In the genomic region with DNA sequence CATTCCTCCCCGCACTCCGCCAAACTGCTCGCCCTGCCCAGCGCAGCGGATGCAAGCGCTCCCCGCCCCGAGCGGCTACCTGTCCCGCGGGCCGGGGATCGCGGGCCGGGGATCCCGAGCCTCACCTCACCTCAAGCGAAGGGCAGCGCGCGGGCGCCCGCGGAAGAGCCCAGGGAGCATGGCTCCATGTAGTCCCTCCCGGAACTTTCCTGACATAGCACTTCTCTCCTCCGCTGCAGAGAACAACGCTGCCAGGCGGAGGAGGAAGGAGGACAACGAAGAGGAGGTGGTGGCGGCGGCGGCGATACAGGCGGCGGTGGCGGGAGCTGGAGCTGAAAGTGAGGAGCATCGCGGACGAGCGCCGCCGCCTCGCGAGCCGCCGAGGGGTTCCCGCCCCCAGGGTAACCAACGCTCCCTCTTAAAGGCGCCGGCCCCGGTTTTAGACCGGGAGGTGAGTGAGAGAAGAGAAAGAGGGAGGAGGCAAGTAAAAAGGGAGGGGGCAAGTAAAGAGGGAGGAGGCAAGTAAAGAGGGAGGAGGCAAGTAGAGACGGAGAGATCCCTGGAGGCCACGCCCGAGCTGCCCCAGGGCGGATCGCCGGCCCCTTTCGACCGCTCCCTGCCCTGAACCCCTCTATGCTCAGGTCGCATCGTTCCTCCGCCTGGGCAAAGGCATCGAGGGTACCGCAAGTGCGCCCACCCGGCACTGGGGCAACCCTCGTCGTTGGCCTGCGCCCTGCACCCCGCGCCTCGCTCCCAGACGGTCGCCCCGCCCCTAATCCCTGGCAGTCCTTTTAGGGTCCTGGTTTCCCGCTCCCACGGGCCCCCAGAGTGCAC, we compare ENCODE assay signal across 1 cellular context.
A peak's percentile ranks its signal among the peaks of the same experiment; 100 is the strongest.
TF ChIP-seq lines count a peak whose summit lies in the region.

TSS of gene GPR63 (minus strand) at position 340 of the 834 bp plus-strand sequence. CDS start 37,746 bp downstream, outside the sequence.

TF ChIP-seq in K562, 482 proteins besides CTCF, POLR2A, EP300 and RAD21 (continued from another document and continues in another):
- TF ChIP-seq, protein P1, sequence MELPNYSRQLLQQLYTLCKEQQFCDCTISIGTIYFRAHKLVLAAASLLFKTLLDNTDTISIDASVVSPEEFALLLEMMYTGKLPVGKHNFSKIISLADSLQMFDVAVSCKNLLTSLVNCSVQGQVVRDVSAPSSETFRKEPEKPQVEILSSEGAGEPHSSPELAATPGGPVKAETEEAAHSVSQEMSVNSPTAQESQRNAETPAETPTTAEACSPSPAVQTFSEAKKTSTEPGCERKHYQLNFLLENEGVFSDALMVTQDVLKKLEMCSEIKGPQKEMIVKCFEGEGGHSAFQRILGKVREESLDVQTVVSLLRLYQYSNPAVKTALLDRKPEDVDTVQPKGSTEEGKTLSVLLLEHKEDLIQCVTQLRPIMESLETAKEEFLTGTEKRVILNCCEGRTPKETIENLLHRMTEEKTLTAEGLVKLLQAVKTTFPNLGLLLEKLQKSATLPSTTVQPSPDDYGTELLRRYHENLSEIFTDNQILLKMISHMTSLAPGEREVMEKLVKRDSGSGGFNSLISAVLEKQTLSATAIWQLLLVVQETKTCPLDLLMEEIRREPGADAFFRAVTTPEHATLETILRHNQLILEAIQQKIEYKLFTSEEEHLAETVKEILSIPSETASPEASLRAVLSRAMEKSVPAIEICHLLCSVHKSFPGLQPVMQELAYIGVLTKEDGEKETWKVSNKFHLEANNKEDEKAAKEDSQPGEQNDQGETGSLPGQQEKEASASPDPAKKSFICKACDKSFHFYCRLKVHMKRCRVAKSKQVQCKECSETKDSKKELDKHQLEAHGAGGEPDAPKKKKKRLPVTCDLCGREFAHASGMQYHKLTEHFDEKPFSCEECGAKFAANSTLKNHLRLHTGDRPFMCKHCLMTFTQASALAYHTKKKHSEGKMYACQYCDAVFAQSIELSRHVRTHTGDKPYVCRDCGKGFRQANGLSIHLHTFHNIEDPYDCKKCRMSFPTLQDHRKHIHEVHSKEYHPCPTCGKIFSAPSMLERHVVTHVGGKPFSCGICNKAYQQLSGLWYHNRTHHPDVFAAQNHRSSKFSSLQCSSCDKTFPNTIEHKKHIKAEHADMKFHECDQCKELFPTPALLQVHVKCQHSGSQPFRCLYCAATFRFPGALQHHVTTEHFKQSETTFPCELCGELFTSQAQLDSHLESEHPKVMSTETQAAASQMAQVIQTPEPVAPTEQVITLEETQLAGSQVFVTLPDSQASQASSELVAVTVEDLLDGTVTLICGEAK (IDR thresholded peaks at IDR 0.05), result 0 out of 2 replicates have a peak, but pooled peaks have one; percentile 11
- TF ChIP-seq, protein P1 (CRISPR knock-in tag; IDR thresholded peaks at IDR 0.05), result no peak
- peak; percentile 51 for TF ChIP-seq HMGN3 (IDR thresholded peaks at IDR 0.05; ENCODE audit: borderline replicate concordance, extremely low read depth, insufficient read length, low read depth, low read length)
- peak in 1 of 3 experiments; percentile 42 for TF ChIP-seq YY1 (IDR thresholded peaks at IDR 0.05; ENCODE audit: borderline replicate concordance in 1 of 3, control insufficient read depth in 1 of 3, extremely low read depth in 1 of 3, insufficient read depth in 3 of 3, insufficient read length in 1 of 3, insufficient replicate concordance in 2 of 3, low read depth in 1 of 3, low read length in 2 of 3)
- TF ChIP-seq XRCC5 (IDR thresholded peaks at IDR 0.05; ENCODE audit: low read depth, low read length), result 0 out of 2 replicates have a peak, but pooled peaks have one; percentile 10
- peak; percentile 72 for TF ChIP-seq TOE1 (IDR thresholded peaks at IDR 0.05; ENCODE audit: borderline replicate concordance)
- TF ChIP-seq TOE1 (CRISPR knock-in tag; IDR thresholded peaks at IDR 0.05; ENCODE audit: borderline replicate concordance, low read depth), result no peak
- peak; percentile 53 for TF ChIP-seq ZFP36 (IDR thresholded peaks at IDR 0.05; ENCODE audit: low read depth, low read length, partially characterized antibody)
- TF ChIP-seq BCOR (IDR thresholded peaks at IDR 0.05), result peak; percentile 70
- no peak for TF ChIP-seq ATF1 (CRISPR knock-in tag; IDR thresholded peaks at IDR 0.05)
- TF ChIP-seq ATF1 (tag; IDR thresholded peaks at IDR 0.05), result peak; percentile 34; the same call in 1 of the 2 replicates
- TF ChIP-seq RBM25 (IDR thresholded peaks at IDR 0.05; ENCODE audit: low read depth, low read length, severe bottlenecking), result no peak
- TF ChIP-seq ARID3B (CRISPR knock-in tag; IDR thresholded peaks at IDR 0.05; ENCODE audit: borderline replicate concordance), result 0 out of 2 replicates have a peak, but pooled peaks have one; percentile 16
- no peak for TF ChIP-seq SMARCA5 (IDR thresholded peaks at IDR 0.05)
- TF ChIP-seq, protein P2, sequence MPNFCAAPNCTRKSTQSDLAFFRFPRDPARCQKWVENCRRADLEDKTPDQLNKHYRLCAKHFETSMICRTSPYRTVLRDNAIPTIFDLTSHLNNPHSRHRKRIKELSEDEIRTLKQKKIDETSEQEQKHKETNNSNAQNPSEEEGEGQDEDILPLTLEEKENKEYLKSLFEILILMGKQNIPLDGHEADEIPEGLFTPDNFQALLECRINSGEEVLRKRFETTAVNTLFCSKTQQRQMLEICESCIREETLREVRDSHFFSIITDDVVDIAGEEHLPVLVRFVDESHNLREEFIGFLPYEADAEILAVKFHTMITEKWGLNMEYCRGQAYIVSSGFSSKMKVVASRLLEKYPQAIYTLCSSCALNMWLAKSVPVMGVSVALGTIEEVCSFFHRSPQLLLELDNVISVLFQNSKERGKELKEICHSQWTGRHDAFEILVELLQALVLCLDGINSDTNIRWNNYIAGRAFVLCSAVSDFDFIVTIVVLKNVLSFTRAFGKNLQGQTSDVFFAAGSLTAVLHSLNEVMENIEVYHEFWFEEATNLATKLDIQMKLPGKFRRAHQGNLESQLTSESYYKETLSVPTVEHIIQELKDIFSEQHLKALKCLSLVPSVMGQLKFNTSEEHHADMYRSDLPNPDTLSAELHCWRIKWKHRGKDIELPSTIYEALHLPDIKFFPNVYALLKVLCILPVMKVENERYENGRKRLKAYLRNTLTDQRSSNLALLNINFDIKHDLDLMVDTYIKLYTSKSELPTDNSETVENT (CRISPR knock-in tag; IDR thresholded peaks at IDR 0.05), result peak; percentile 11; the same call in 1 of the 2 replicates
- TF ChIP-seq PHF8 (IDR thresholded peaks at IDR 0.05; ENCODE audit: borderline replicate concordance, low read length), result peak; percentile 62; the same call in 1 of the 2 replicates
- 0 out of 2 replicates have a peak, but pooled peaks have one; percentile 21 for TF ChIP-seq MYC (IDR thresholded peaks at IDR 0.05; ENCODE audit: low read depth, low read length)
- no peak for TF ChIP-seq MYC (CRISPR knock-in tag; IDR thresholded peaks at IDR 0.05; ENCODE audit: borderline replicate concordance, low read depth)
- peak; percentile 94 for TF ChIP-seq KAT7 (CRISPR knock-in tag; IDR thresholded peaks at IDR 0.05; ENCODE audit: borderline replicate concordance)
- TF ChIP-seq ARID1B (IDR thresholded peaks at IDR 0.05), result 0 out of 2 replicates have a peak, but pooled peaks have one; percentile 10
- TF ChIP-seq, protein P3, sequence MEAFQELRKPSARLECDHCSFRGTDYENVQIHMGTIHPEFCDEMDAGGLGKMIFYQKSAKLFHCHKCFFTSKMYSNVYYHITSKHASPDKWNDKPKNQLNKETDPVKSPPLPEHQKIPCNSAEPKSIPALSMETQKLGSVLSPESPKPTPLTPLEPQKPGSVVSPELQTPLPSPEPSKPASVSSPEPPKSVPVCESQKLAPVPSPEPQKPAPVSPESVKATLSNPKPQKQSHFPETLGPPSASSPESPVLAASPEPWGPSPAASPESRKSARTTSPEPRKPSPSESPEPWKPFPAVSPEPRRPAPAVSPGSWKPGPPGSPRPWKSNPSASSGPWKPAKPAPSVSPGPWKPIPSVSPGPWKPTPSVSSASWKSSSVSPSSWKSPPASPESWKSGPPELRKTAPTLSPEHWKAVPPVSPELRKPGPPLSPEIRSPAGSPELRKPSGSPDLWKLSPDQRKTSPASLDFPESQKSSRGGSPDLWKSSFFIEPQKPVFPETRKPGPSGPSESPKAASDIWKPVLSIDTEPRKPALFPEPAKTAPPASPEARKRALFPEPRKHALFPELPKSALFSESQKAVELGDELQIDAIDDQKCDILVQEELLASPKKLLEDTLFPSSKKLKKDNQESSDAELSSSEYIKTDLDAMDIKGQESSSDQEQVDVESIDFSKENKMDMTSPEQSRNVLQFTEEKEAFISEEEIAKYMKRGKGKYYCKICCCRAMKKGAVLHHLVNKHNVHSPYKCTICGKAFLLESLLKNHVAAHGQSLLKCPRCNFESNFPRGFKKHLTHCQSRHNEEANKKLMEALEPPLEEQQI (IDR thresholded peaks at IDR 0.05), result no peak
- TF ChIP-seq POLR3A (IDR thresholded peaks at IDR 0.05; ENCODE audit: borderline replicate concordance, extremely low read depth, insufficient read depth, insufficient read length), result no peak
- peak; percentile 51; the same call in 1 of the 2 replicates for TF ChIP-seq GABPB1 (CRISPR knock-in tag; IDR thresholded peaks at IDR 0.05)
- TF ChIP-seq EP400 (IDR thresholded peaks at IDR 0.05), result peak; percentile 63
- TF ChIP-seq ZNF143 (CRISPR knock-in tag; IDR thresholded peaks at IDR 0.05), result no peak
- TF ChIP-seq, protein P4, sequence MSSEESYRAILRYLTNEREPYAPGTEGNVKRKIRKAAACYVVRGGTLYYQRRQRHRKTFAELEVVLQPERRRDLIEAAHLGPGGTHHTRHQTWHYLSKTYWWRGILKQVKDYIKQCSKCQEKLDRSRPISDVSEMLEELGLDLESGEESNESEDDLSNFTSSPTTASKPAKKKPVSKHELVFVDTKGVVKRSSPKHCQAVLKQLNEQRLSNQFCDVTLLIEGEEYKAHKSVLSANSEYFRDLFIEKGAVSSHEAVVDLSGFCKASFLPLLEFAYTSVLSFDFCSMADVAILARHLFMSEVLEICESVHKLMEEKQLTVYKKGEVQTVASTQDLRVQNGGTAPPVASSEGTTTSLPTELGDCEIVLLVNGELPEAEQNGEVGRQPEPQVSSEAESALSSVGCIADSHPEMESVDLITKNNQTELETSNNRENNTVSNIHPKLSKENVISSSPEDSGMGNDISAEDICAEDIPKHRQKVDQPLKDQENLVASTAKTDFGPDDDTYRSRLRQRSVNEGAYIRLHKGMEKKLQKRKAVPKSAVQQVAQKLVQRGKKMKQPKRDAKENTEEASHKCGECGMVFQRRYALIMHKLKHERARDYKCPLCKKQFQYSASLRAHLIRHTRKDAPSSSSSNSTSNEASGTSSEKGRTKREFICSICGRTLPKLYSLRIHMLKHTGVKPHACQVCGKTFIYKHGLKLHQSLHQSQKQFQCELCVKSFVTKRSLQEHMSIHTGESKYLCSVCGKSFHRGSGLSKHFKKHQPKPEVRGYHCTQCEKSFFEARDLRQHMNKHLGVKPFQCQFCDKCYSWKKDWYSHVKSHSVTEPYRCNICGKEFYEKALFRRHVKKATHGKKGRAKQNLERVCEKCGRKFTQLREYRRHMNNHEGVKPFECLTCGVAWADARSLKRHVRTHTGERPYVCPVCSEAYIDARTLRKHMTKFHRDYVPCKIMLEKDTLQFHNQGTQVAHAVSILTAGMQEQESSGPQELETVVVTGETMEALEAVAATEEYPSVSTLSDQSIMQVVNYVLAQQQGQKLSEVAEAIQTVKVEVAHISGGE (CRISPR knock-in tag; IDR thresholded peaks at IDR 0.05), result peak in 1 of 3 experiments; percentile 32; a peak in 1 of 6 replicates
- peak; percentile 69 for TF ChIP-seq POLR2B (IDR thresholded peaks at IDR 0.05; ENCODE audit: low read depth, partially characterized antibody)
- TF ChIP-seq ZNF512 (tag; IDR thresholded peaks at IDR 0.05), result no peak
- TF ChIP-seq ZNF76 (CRISPR knock-in tag; IDR thresholded peaks at IDR 0.05; ENCODE audit: borderline replicate concordance), result 0 out of 2 replicates have a peak, but pooled peaks have one; percentile 34
- no peak for TF ChIP-seq ETV6 (IDR thresholded peaks at IDR 0.05; ENCODE audit: borderline replicate concordance in 1 of 2, low read depth in 2 of 2, low read length in 1 of 2)
- TF ChIP-seq ETV6 (CRISPR knock-in tag; IDR thresholded peaks at IDR 0.05; ENCODE audit: borderline replicate concordance), result no peak
